ENCODE assay signal across 29 cellular contexts in genomic region chr12:132206093-132206434, GRCh38.
"Had no signal": no experiment of that assay in that cellular context is flagged by ENCODE, and none has a peak within 500 bp of the region (broad histone marks: within the 10 kb centered on the region; RNA-seq: fewer than 3 reads in every experiment).

No MANE protein-coding gene starts in this region.

- H3K27ac ChIP-seq: brain microvascular endothelial cell, cardiac muscle cell, WERI-Rb-1 had no signal

- FAIRE-seq: astrocyte, RCC 7860, TTC549 had no signal

- ATAC-seq: activated CD4-positive, alpha-beta T cell treated with anti-CD3 and anti-CD28 coated beads for 36 hours; activated T-helper 17 cell treated with anti-CD3 and anti-CD28 coated beads, Interleukin-2, amount 50 U/mL, for 72 hours had no signal

- H3K9me3 Mint-ChIP-seq: activated CD4-positive, alpha-beta memory T cell treated with anti-CD3 and anti-CD28 coated beads, Interleukin-2, amount 10 ng/mL, durations not matched to agents 7 days and 5 days; activated naive CD4-positive, alpha-beta T cell treated with anti-CD3 and anti-CD28 coated beads for 36 hours; activated T-helper 17 cell treated with anti-CD3 and anti-CD28 coated beads, Interleukin-2, amount 50 U/mL, for 72 hours had no signal

- DNase-seq: activated CD4-positive, alpha-beta memory T cell treated with anti-CD3 and anti-CD28 coated beads, Interleukin-2, amount 10 ng/mL, durations not matched to agents 7 days and 5 days; activated CD4-positive, alpha-beta T cell treated with anti-CD3 and anti-CD28 coated beads for 36 hours; activated CD4-positive, alpha-beta T cell treated with anti-CD3 and anti-CD28 coated beads, Interleukin-2, amount 50 U/mL, for 1 hour; activated gamma-delta T cell; activated naive CD4-positive, alpha-beta T cell treated with anti-CD3 and anti-CD28 coated beads for 36 hours; activated T-cell treated with anti-CD3 and anti-CD28 coated beads for 4 hours; activated T-cell treated with anti-CD3 and anti-CD28 coated beads, Interleukin-2, amount 50 U/mL, for 48 hours; brain microvascular endothelial cell; cerebellar nuclear complex; MG63; MV-4-11; NCI-H1092 treated with DMSO at 0.1 percent for 48 hours; NCI-H1417 treated with DMSO at 0.1 percent for 48 hours; NCI-H1694 treated with DMSO at 0.1 percent for 48 hours; NCI-H2029 treated with DMSO at 0.1 percent for 48 hours; NCI-H345; NCI-H510A; NCI-H69; PC-3; SHP77 treated with DMSO at 0.1 percent for 48 hours; T-helper 2 cell; T1000; WERI-Rb-1 had no signal

- H3K36me3 ChIP-seq: brain microvascular endothelial cell, cardiac muscle cell, MG63, WERI-Rb-1 had no signal

- H3K36me3 Mint-ChIP-seq: activated naive CD8-positive, alpha-beta T cell had no signal

- H3K4me3 ChIP-seq: cardiac muscle cell, MG63 had no signal

- H3K4me1 Mint-ChIP-seq: activated CD4-positive, alpha-beta memory T cell treated with anti-CD3 and anti-CD28 coated beads, Interleukin-2, amount 10 ng/mL, durations not matched to agents 7 days and 5 days; activated T-helper 17 cell treated with anti-CD3 and anti-CD28 coated beads, Interleukin-2, amount 50 U/mL, for 72 hours had no signal

- H3K9me3 ChIP-seq: MG63 had no signal

- H3K27ac Mint-ChIP-seq: activated CD4-positive, alpha-beta memory T cell treated with anti-CD3 and anti-CD28 coated beads, Interleukin-2, amount 10 ng/mL, durations not matched to agents 7 days and 5 days; activated CD4-positive, alpha-beta T cell treated with anti-CD3 and anti-CD28 coated beads for 36 hours; activated naive CD4-positive, alpha-beta T cell treated with anti-CD3 and anti-CD28 coated beads for 36 hours; activated naive CD8-positive, alpha-beta T cell; activated T-helper 17 cell treated with anti-CD3 and anti-CD28 coated beads, Interleukin-2, amount 50 U/mL, for 72 hours had no signal

- H3K4me3 Mint-ChIP-seq: activated CD4-positive, alpha-beta memory T cell treated with anti-CD3 and anti-CD28 coated beads, Interleukin-2, amount 10 ng/mL, durations not matched to agents 7 days and 5 days; activated CD4-positive, alpha-beta T cell treated with anti-CD3 and anti-CD28 coated beads for 36 hours; activated naive CD4-positive, alpha-beta T cell treated with anti-CD3 and anti-CD28 coated beads for 36 hours; activated naive CD8-positive, alpha-beta T cell; activated T-helper 17 cell treated with anti-CD3 and anti-CD28 coated beads, Interleukin-2, amount 50 U/mL, for 72 hours had no signal
